In the genomic region with DNA sequence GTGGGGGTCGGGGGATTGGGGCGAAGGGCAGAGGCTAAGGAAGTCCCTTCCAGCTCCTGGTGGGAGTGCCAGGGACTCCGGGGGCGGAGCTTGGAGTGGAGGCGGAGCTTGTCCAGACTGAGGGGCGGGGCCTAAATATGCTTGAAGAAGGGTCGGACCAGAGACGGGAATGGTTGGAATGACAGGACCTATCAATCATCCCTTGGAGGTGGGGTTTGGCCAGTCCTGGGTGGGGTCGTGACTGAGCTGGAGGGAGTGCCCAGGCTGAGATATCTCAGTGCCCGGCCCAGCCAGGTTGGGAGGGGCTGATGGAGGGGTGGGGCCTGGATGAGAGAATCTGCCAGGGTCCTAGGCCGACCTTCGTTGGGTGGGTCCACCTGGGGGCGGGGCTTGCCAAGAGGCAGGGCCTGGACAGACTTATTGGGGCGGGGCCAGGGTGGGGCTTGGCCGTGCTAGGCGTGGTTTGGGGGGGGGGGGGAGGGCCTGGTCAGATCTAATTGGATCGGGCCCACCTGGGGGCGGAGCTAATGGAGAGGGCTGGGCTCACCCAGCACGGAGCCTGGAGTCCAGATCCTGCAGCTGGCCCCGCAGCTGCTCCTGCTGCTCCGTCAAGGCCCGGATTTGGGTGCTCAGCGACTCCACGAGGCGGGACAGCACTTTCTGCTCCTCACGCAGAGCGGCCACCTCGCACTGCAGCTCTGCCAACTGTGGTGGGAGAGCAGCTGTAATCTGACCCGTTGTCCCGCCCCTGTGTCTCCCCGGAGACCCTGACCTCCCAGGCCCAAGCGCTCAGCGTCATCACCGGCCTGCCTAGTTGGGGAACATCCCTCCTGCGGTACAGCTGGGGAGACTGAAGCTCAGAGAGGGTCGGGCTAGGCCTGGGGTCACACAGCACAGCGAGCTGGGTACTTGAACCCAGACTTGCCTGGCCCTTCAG, we compare ENCODE assay signal across 8 cellular contexts. TPM values are rescaled to one million over a fixed set of nuclear protein-coding genes. Genes with fewer than 3 reads are reported as not detected.
DNase-seq lines count a peak whose midpoint lies in the region; ATAC-seq and TF ChIP-seq lines count a peak whose summit lies in the region.

No MANE protein-coding gene starts in this region.

- peaks cover 22% of the 10 kb centered on the region; the same call in 1 of the 2 replicates for H3F3A ChIP-seq in GM23248 (ENCODE audit: insufficient read depth)

- CTCF ChIA-PET in CD4-positive, alpha-beta memory T cell (lab: Charles Lee; ENCODE audit: partially characterized antibody), result interaction anchor here (1.3 to 2.0 kb wide), 4 partner anchors 10 to 103 kb away, joined by 4 to 11 read pairs (median 4); partner anchors contain the start of gene AKAP8L

- peaks cover 12% of the 10 kb centered on the region for H3K27me3 ChIP-seq in GM23248 (replicated peaks; ENCODE audit: insufficient read depth)
- peaks cover 32% of the 10 kb centered on the region for H3K27me3 ChIP-seq in SJSA1 (replicated peaks)
- no peaks in the 10 kb centered on the region for H3K27me3 ChIP-seq in CD4-positive, alpha-beta memory T cell (ENCODE audit: insufficient read depth, low read length)

- peak overlapping the region; percentile 67 for H2AFZ ChIP-seq in GM23248

- H3K4me3 Mint-ChIP-seq in naive thymus-derived CD8-positive, alpha-beta T cell, result peak overlapping the region in 1 of 10 donors; percentile 69
- no peak overlapping the region for H3K4me3 Mint-ChIP-seq in stimulated activated effector memory CD8-positive, alpha-beta T cell treated with anti-CD3 and anti-CD28 coated beads, Interleukin-12 subunit alpha, Interleukin-12 subunit beta, amount 100 ng/mL, for 72 hours
- H3K4me3 Mint-ChIP-seq in CD4-positive, alpha-beta memory T cell, result no peak overlapping the region

- H3K36me3 ChIP-seq in GM23248 (ENCODE audit: low read depth) (no peaks in the 10 kb centered on the region), SJSA1 (no peaks in the 10 kb centered on the region)
- H3K36me3 ChIP-seq in CD4-positive, alpha-beta memory T cell (ENCODE audit: insufficient read depth, low read length), result peaks cover 42% of the 10 kb centered on the region

- intact Hi-C loops in CD4-positive, alpha-beta memory T cell (cut with micrococcal nuclease), result loop anchor here (1.0 kb wide), 1 partner anchor 34 kb away; the partner anchor contains the start of gene AKAP8L

- H3K4me1 Mint-ChIP-seq in naive thymus-derived CD8-positive, alpha-beta T cell, result peaks cover 25 to 46% (median 35%) of the 10 kb centered on the region in 4 donors
- H3K4me1 Mint-ChIP-seq in stimulated activated effector memory CD8-positive, alpha-beta T cell treated with anti-CD3 and anti-CD28 coated beads, Interleukin-12 subunit alpha, Interleukin-12 subunit beta, amount 100 ng/mL, for 72 hours, result peaks cover 55% of the 10 kb centered on the region
- H3K4me1 Mint-ChIP-seq in CD4-positive, alpha-beta memory T cell, result peaks cover 13 to 36% (median 27%) of the 10 kb centered on the region in 4 donors

- in situ Hi-C loops in GM23248 (cut with MboI), result no loop called here

- no peaks in the 10 kb centered on the region for H4K20me1 ChIP-seq in GM23248 (ENCODE audit: insufficient read depth)

- peak overlapping the region; percentile 78 for H3K4me2 ChIP-seq in GM23248 (ENCODE audit: unreplicated experiment)

- H3K4me1 ChIP-seq in GM23248 (ENCODE audit: insufficient read depth), result no peaks in the 10 kb centered on the region; the same call in 1 of the 2 replicates
- H3K4me1 ChIP-seq in SJSA1 (replicated peaks), result peaks cover 20% of the 10 kb centered on the region
- peaks cover 27% of the 10 kb centered on the region for H3K4me1 ChIP-seq in CD4-positive, alpha-beta memory T cell (ENCODE audit: insufficient read depth, low read length)

- DNase-seq in AG09319 (ENCODE audit: extremely low read depth, low read depth) (peak; percentile 54), GM23248 (peak; percentile 88), SJSA1 (ENCODE audit: low read depth in 1 of 2, low spot score in 2 of 2) (peak; percentile 64 to 82), fibroblast of the conjunctiva (ENCODE audit: low read depth) (peak; percentile 73), GM19238 (ENCODE audit: insufficient read length, low spot score) (no peak)
- DNase-seq in naive thymus-derived CD8-positive, alpha-beta T cell, result peak in 2 of 10 donors; percentile 23 to 63
- no peak for DNase-seq in stimulated activated effector memory CD8-positive, alpha-beta T cell treated with anti-CD3 and anti-CD28 coated beads, Interleukin-12 subunit alpha, Interleukin-12 subunit beta, amount 100 ng/mL, for 72 hours (ENCODE audit: low spot score in 2 of 2)
- DNase-seq in CD4-positive, alpha-beta memory T cell, result no peak

- H3K4me3 ChIP-seq in GM23248 (peak overlapping the region; percentile 60), SJSA1 (peak overlapping the region; percentile 5)
- no peak overlapping the region for H3K4me3 ChIP-seq in CD4-positive, alpha-beta memory T cell (ENCODE audit: low read length in 2 of 2)

- peak overlapping the region in 6 of 10 donors; percentile 10 to 83 (median 64) for H3K27ac Mint-ChIP-seq in naive thymus-derived CD8-positive, alpha-beta T cell
- no peak overlapping the region for H3K27ac Mint-ChIP-seq in stimulated activated effector memory CD8-positive, alpha-beta T cell treated with anti-CD3 and anti-CD28 coated beads, Interleukin-12 subunit alpha, Interleukin-12 subunit beta, amount 100 ng/mL, for 72 hours
- H3K27ac Mint-ChIP-seq in CD4-positive, alpha-beta memory T cell, result peak overlapping the region in 2 of 7 donors; percentile 36 to 89

- no peak overlapping the region for H3K27ac ChIP-seq in GM23248
- H3K27ac ChIP-seq in SJSA1, result no peak overlapping the region
- H3K27ac ChIP-seq in CD4-positive, alpha-beta memory T cell (ENCODE audit: low read depth, low read length), result no peak overlapping the region

- H3K9me2 ChIP-seq in GM23248 (ENCODE audit: insufficient read depth), result no peaks in the 10 kb centered on the region

- H3K79me2 ChIP-seq in GM23248 (ENCODE audit: insufficient read depth), result no peaks in the 10 kb centered on the region

- peaks cover 0 to 9% (median 0%) of the 10 kb centered on the region in 9 donors for H3K9me3 Mint-ChIP-seq in naive thymus-derived CD8-positive, alpha-beta T cell
- no peaks in the 10 kb centered on the region for H3K9me3 Mint-ChIP-seq in stimulated activated effector memory CD8-positive, alpha-beta T cell treated with anti-CD3 and anti-CD28 coated beads, Interleukin-12 subunit alpha, Interleukin-12 subunit beta, amount 100 ng/mL, for 72 hours
- peaks cover 0 to 2% (median 0%) of the 10 kb centered on the region in 8 donors for H3K9me3 Mint-ChIP-seq in CD4-positive, alpha-beta memory T cell

- WGBS in GM23248 (ENCODE audit: low coverage in 1 of 2, low lambda C conversion rate in 2 of 2, missing lambda C conversion rate in 2 of 2), 2 experiments, result 3% methylated on average over 25 to 33 of the region's 37 CpGs

- no peak for ATAC-seq in naive thymus-derived CD8-positive, alpha-beta T cell
- ATAC-seq in stimulated activated effector memory CD8-positive, alpha-beta T cell treated with anti-CD3 and anti-CD28 coated beads, Interleukin-12 subunit alpha, Interleukin-12 subunit beta, amount 100 ng/mL, for 72 hours, result no peak

- H3K27me3 Mint-ChIP-seq in naive thymus-derived CD8-positive, alpha-beta T cell, result no peaks in the 10 kb centered on the region
- H3K27me3 Mint-ChIP-seq in CD4-positive, alpha-beta memory T cell, result no peaks in the 10 kb centered on the region

- TF ChIP-seq CTCF in AG09319 (IDR thresholded peaks at IDR 0.05; ENCODE audit: low read depth, low read length), result no peak

- peaks cover 0 to 50% (median 20%) of the 10 kb centered on the region in 3 donors for H3K36me3 Mint-ChIP-seq in naive thymus-derived CD8-positive, alpha-beta T cell
- peaks cover 85% of the 10 kb centered on the region for H3K36me3 Mint-ChIP-seq in stimulated activated effector memory CD8-positive, alpha-beta T cell treated with anti-CD3 and anti-CD28 coated beads, Interleukin-12 subunit alpha, Interleukin-12 subunit beta, amount 100 ng/mL, for 72 hours
- H3K36me3 Mint-ChIP-seq in CD4-positive, alpha-beta memory T cell, result peaks cover 38 to 48% of the 10 kb centered on the region in 2 donors

- POLR2A ChIA-PET in naive thymus-derived CD8-positive, alpha-beta T cell (lab: Charles Lee), result interaction anchor here (0.7 to 4.6 kb wide), 6 partner anchors 10 to 298 kb away, joined by 3 to 48 read pairs (median 6); partner anchors contain the start of genes AKAP8, AKAP8L and RASAL3
- POLR2A ChIA-PET in CD4-positive, alpha-beta memory T cell (lab: Charles Lee; ENCODE audit: partially characterized antibody), result interaction anchor here (1.5 to 9.0 kb wide), 4 partner anchors 13 to 99 kb away, joined by 8 to 180 read pairs (median 24); partner anchors contain the start of genes AKAP8L and RASAL3

- H3K9me3 ChIP-seq in GM23248 (ENCODE audit: low read depth) (no peaks in the 10 kb centered on the region), SJSA1 (replicated peaks) (peaks cover 4% of the 10 kb centered on the region; the same call in 1 of the 2 replicates)
- H3K9me3 ChIP-seq in CD4-positive, alpha-beta memory T cell (ENCODE audit: control insufficient read depth in 1 of 2, low read length in 2 of 2), result no peaks in the 10 kb centered on the region

- H3K9ac ChIP-seq in GM23248, result peak overlapping the region; percentile 12; the same call in 1 of the 2 replicates

RNA-seq across cellular contexts. Expression of gene WIZ, which starts 2.6 kb away (rescaled TPM):
- 18.8 and 22.0 TPM in 2 replicates for total RNA-seq in GM23248 (2014; rRNA removed; shearing (Covaris generic))
- polyA plus RNA-seq in GM23248 (2016; fragmentation: Nextera tagmentation; extraction: Ambion mirVana), result 6.1 and 6.9 TPM in 2 replicates
- 11.6 and 13.5 TPM in 2 replicates for total RNA-seq in SJSA1 (2014; rRNA removed; shearing (Covaris generic))
- 10 to 100 TPM; 30.3 to 32.6 TPM for total RNA-seq in naive thymus-derived CD8-positive, alpha-beta T cell
- polyA plus RNA-seq in naive thymus-derived CD8-positive, alpha-beta T cell, result 1 to 10 TPM in 1 of 3 donors, under 1 TPM in 2; 0.57 to 2.0 (median 0.75) TPM
- 10 to 100 TPM; 28.7 to 30.0 TPM for total RNA-seq in CD4-positive, alpha-beta memory T cell
- polyA plus RNA-seq in CD4-positive, alpha-beta memory T cell, result 1 to 10 TPM in 1 of 2 donors, under 1 TPM in 1; 0.03 to 2.5 TPM

RNA-seq across cellular contexts. Expression of gene RASAL3, which starts 12.0 kb away (rescaled TPM):
- not detected in 2 replicates for total RNA-seq in GM23248 (2014; rRNA removed; shearing (Covaris generic))
- polyA plus RNA-seq in GM23248 (2016; fragmentation: Nextera tagmentation; extraction: Ambion mirVana), result not detected in 2 replicates
- not detected in 2 replicates for total RNA-seq in SJSA1 (2014; rRNA removed; shearing (Covaris generic))
- total RNA-seq in naive thymus-derived CD8-positive, alpha-beta T cell, result 100 to 1,000 TPM; 218 TPM
- polyA plus RNA-seq in naive thymus-derived CD8-positive, alpha-beta T cell, result 100 to 1,000 TPM in 1 of 3 donors, 10 to 100 TPM in 2; 50.5 to 159 (median 98.9) TPM
- 100 to 1,000 TPM; 229 to 238 TPM for total RNA-seq in CD4-positive, alpha-beta memory T cell
- polyA plus RNA-seq in CD4-positive, alpha-beta memory T cell, result 100 to 1,000 TPM in 1 of 2 donors, 10 to 100 TPM in 1; 37.4 to 106 TPM

RNA-seq across cellular contexts. Expression of gene PGLYRP2, which starts 26.9 kb away (rescaled TPM):
- not detected in 2 replicates for total RNA-seq in GM23248 (2014; rRNA removed; shearing (Covaris generic))
- not detected in 2 replicates for polyA plus RNA-seq in GM23248 (2016; fragmentation: Nextera tagmentation; extraction: Ambion mirVana)
- not detected in 2 replicates for total RNA-seq in SJSA1 (2014; rRNA removed; shearing (Covaris generic))
- under 1 TPM; 0.69 to 0.70 TPM for total RNA-seq in naive thymus-derived CD8-positive, alpha-beta T cell
- under 1 TPM; 0.37 to 0.72 (median 0.42) TPM for polyA plus RNA-seq in naive thymus-derived CD8-positive, alpha-beta T cell
- total RNA-seq in CD4-positive, alpha-beta memory T cell, result under 1 TPM; 0.61 to 0.91 TPM
- under 1 TPM; 0.19 to 0.23 TPM for polyA plus RNA-seq in CD4-positive, alpha-beta memory T cell

RNA-seq across cellular contexts. Expression of gene AKAP8L, which starts 33.6 kb away (rescaled TPM):
- total RNA-seq in GM23248 (2014; rRNA removed; shearing (Covaris generic)), result 37.4 and 38.3 TPM in 2 replicates
- polyA plus RNA-seq in GM23248 (2016; fragmentation: Nextera tagmentation; extraction: Ambion mirVana), result 21.5 and 21.9 TPM in 2 replicates
- total RNA-seq in SJSA1 (2014; rRNA removed; shearing (Covaris generic)), result 76.3 and 82.0 TPM in 2 replicates
- 100 to 1,000 TPM; 231 to 232 TPM for total RNA-seq in naive thymus-derived CD8-positive, alpha-beta T cell
- 10 to 100 TPM; 38.7 to 80.7 (median 40.6) TPM for polyA plus RNA-seq in naive thymus-derived CD8-positive, alpha-beta T cell
- total RNA-seq in CD4-positive, alpha-beta memory T cell, result 100 to 1,000 TPM; 177 to 182 TPM
- polyA plus RNA-seq in CD4-positive, alpha-beta memory T cell, result 10 to 100 TPM; 31.4 to 61.4 TPM

RNA-seq across cellular contexts. Expression of gene CYP4F22, which starts 55.9 kb away (rescaled TPM):
- not detected in 2 replicates for total RNA-seq in GM23248 (2014; rRNA removed; shearing (Covaris generic))
- polyA plus RNA-seq in GM23248 (2016; fragmentation: Nextera tagmentation; extraction: Ambion mirVana), result not detected in 2 replicates
- total RNA-seq in SJSA1 (2014; rRNA removed; shearing (Covaris generic)), result not detected in 2 replicates
- under 1 TPM; 0.36 to 0.68 TPM for total RNA-seq in naive thymus-derived CD8-positive, alpha-beta T cell
- 1 to 10 TPM in 2 of 3 donors, under 1 TPM in 1; 0.67 to 1.7 (median 1.4) TPM for polyA plus RNA-seq in naive thymus-derived CD8-positive, alpha-beta T cell
- total RNA-seq in CD4-positive, alpha-beta memory T cell, result under 1 TPM; 0.44 to 0.61 TPM
- polyA plus RNA-seq in CD4-positive, alpha-beta memory T cell, result 1 to 10 TPM; 1.1 to 1.7 TPM

Comparison
In these comparisons a context has a peak if more than half of its experiments do, and no peak if none do; other contexts are left out.
1. DNase-seq: peak in AG09319 (single experiment), GM23248 (single experiment), SJSA1 (2 of 2) and fibroblast of the conjunctiva (single experiment); none in GM19238 (single experiment), stimulated activated effector memory CD8-positive, alpha-beta T cell treated with anti-CD3 and anti-CD28 coated beads, Interleukin-12 subunit alpha, Interleukin-12 subunit beta, amount 100 ng/mL, for 72 hours (0 of 2) and CD4-positive, alpha-beta memory T cell (0 of 5).
2. H3K4me3 ChIP-seq: peak in GM23248 (single experiment) and SJSA1 (single experiment); none in CD4-positive, alpha-beta memory T cell (0 of 2).
3. RNA of gene RASAL3, which starts 12.0 kb away (total RNA-seq): 229 to 238 TPM in CD4-positive, alpha-beta memory T cell and 218 TPM in naive thymus-derived CD8-positive, alpha-beta T cell; not detected in GM23248 and not detected in SJSA1; every median in the first group is over 100 times any median in the second.